Comparison of ENCODE assay signal across 18 cellular contexts in the genomic region with DNA sequence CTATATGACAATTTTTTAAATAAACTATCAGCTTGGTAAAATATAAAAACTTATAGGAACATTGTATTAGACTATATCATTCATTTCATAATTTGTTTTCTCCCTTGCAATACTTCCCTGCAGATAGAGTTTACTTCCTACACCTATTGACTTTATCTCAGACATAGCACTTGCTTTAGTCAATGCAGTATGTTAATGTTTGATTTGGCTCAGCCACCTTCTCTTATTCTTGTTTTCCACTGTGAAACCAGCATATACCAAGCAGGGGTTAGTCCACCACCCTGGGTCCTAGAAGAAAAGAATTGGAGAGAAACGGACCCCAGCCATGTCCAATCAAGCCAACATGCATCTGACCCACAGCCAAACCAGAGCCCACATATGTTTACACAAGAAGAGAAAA. TPM values are rescaled to one million over a fixed set of nuclear protein-coding genes. Genes with fewer than 3 reads are reported as not detected.
A peak's percentile ranks its signal among the peaks of the same experiment; 100 is the strongest.
DNase-seq lines count a peak whose midpoint lies in the region; ATAC-seq and TF ChIP-seq lines count a peak whose summit lies in the region.
"Had no signal": no experiment of that assay in that cellular context is flagged by ENCODE, and none has a peak within 500 bp of the region (broad histone marks: within the 10 kb centered on the region; RNA-seq: fewer than 3 reads in every experiment).

No MANE protein-coding gene starts in this region.

- H3K4me3 ChIP-seq in right lobe of liver (no peak overlapping the region), transverse colon (no peak overlapping the region)
- H3K4me3 ChIP-seq in CD8-positive, alpha-beta memory T cell (ENCODE audit: low read length) = no peak overlapping the region
- H3K4me3 ChIP-seq: BLaER1 had no signal

- WGBS in right lobe of liver (ENCODE audit: insufficient coverage, low coverage, low lambda C conversion rate, missing lambda C conversion rate) = 45% methylated on average over 1 of the region's 1 CpG
- 81 to 83% methylated on average over 1 of the region's 1 CpG for WGBS in transverse colon (ENCODE audit: low coverage in 1 of 2), 2 donors

- TF ChIP-seq POLR2A in right lobe of liver (IDR thresholded peaks at IDR 0.05) (no peak), transverse colon (IDR thresholded peaks at IDR 0.05) (no peak)

- no peaks in the 10 kb centered on the region for H3K27me3 ChIP-seq in right lobe of liver
- no peaks in the 10 kb centered on the region for H3K27me3 ChIP-seq in CD8-positive, alpha-beta memory T cell (ENCODE audit: insufficient read depth, low read length, poor library complexity, severe bottlenecking)
- no peaks in the 10 kb centered on the region for H3K27me3 ChIP-seq in transverse colon
- H3K27me3 ChIP-seq: BLaER1 had no signal

- peak overlapping the region; percentile 14 for H3K27ac Mint-ChIP-seq in stimulated activated naive B cell treated with anti-CD40 and anti-IgM and Interleukin-4, amounts not matched to agents 10 μg/mL and 1 μg/mL and 100 μg/mL, for 72 hours
- H3K27ac Mint-ChIP-seq in CD8-positive, alpha-beta memory T cell = no peak overlapping the region
- H3K27ac Mint-ChIP-seq: B cell; CD4-positive, CD25-positive, alpha-beta regulatory T cell; CD8-positive, alpha-beta T cell had no signal

- H3K27me3 Mint-ChIP-seq in stimulated activated naive B cell treated with anti-CD40 and anti-IgM and Interleukin-4, amounts not matched to agents 10 μg/mL and 1 μg/mL and 100 μg/mL, for 72 hours = no peaks in the 10 kb centered on the region
- H3K27me3 Mint-ChIP-seq in CD8-positive, alpha-beta memory T cell = no peaks in the 10 kb centered on the region
- H3K27me3 Mint-ChIP-seq: B cell; CD4-positive, CD25-positive, alpha-beta regulatory T cell had no signal

- H3K36me3 ChIP-seq in right lobe of liver (no peaks in the 10 kb centered on the region), transverse colon (no peaks in the 10 kb centered on the region)
- H3K36me3 ChIP-seq in CD8-positive, alpha-beta memory T cell (ENCODE audit: insufficient read depth, low read length) = no peaks in the 10 kb centered on the region
- H3K36me3 ChIP-seq: BLaER1 had no signal

- DNase-seq in DMS53 (lab: John Stamatoyannopoulos, UW) (peak; percentile 77), NCI-H69 (lab: John Stamatoyannopoulos, UW) (peak; percentile 8), right lobe of liver (no peak), dedifferentiated amniotic fluid mesenchymal stem cell (ENCODE audit: extremely low spot score) (no peak), transverse colon (no peak)
- DNase-seq in stimulated activated naive B cell treated with anti-CD40 and anti-IgM and Interleukin-4, amounts not matched to agents 10 μg/mL and 1 μg/mL and 100 μg/mL, for 72 hours = no peak
- no peak for DNase-seq in CD8-positive, alpha-beta memory T cell
- DNase-seq: CD4-positive, CD25-positive, alpha-beta regulatory T cell; CD8-positive, alpha-beta T cell; DMS 273 treated with DMSO at 0.1 percent for 48 hours; DND-41; GOT3; H7; HCEC 1CT had no signal

- H3K4me3 Mint-ChIP-seq in stimulated activated naive B cell treated with anti-CD40 and anti-IgM and Interleukin-4, amounts not matched to agents 10 μg/mL and 1 μg/mL and 100 μg/mL, for 72 hours = no peak overlapping the region
- no peak overlapping the region for H3K4me3 Mint-ChIP-seq in CD8-positive, alpha-beta memory T cell
- H3K4me3 Mint-ChIP-seq: B cell; CD4-positive, CD25-positive, alpha-beta regulatory T cell; CD8-positive, alpha-beta T cell had no signal

- TF ChIP-seq CTCF in right lobe of liver (IDR thresholded peaks at IDR 0.05) (no peak), transverse colon (IDR thresholded peaks at IDR 0.05) (no peak)

- H3K27ac ChIP-seq in right lobe of liver = no peak overlapping the region
- no peak overlapping the region for H3K27ac ChIP-seq in CD8-positive, alpha-beta memory T cell (ENCODE audit: low read depth, low read length)
- H3K27ac ChIP-seq in transverse colon = no peak overlapping the region
- H3K27ac ChIP-seq: 22Rv1, BLaER1, C4-2B had no signal

- ATAC-seq in right lobe of liver = peak in 3 of 4 donors; percentile 53 to 89 (median 73)
- no peak for ATAC-seq in stimulated activated naive B cell treated with anti-CD40 and anti-IgM and Interleukin-4, amounts not matched to agents 10 μg/mL and 1 μg/mL and 100 μg/mL, for 72 hours (replicated peaks)
- ATAC-seq: CD8-positive, alpha-beta T cell had no signal

- in situ Hi-C loops in transverse colon (cut with MboI; ENCODE audit: low pct_ligation_motif_present in 1 of 4, low pct_unique_long_range_greater_than_20kb in 1 of 4, low sequenced_read_pairs in 3 of 4) = no loop called here

- intact Hi-C loops in right lobe of liver (cut with DNase I) = no loop called here
- intact Hi-C loops in transverse colon (cut with DNase I; ENCODE audit: low total_unique reads) = no loop called here

- CTCF ChIA-PET in CD8-positive, alpha-beta memory T cell (lab: Charles Lee) = no interaction called here

- H3K4me1 ChIP-seq in right lobe of liver (no peaks in the 10 kb centered on the region), transverse colon (no peaks in the 10 kb centered on the region)
- no peaks in the 10 kb centered on the region for H3K4me1 ChIP-seq in CD8-positive, alpha-beta memory T cell (ENCODE audit: insufficient read depth, low read length)
- H3K4me1 ChIP-seq: BLaER1 had no signal

- no peaks in the 10 kb centered on the region for H3K4me1 Mint-ChIP-seq in stimulated activated naive B cell treated with anti-CD40 and anti-IgM and Interleukin-4, amounts not matched to agents 10 μg/mL and 1 μg/mL and 100 μg/mL, for 72 hours
- H3K4me1 Mint-ChIP-seq in CD8-positive, alpha-beta memory T cell = no peaks in the 10 kb centered on the region
- H3K4me1 Mint-ChIP-seq: B cell; CD4-positive, CD25-positive, alpha-beta regulatory T cell had no signal

- H3K9me3 Mint-ChIP-seq in stimulated activated naive B cell treated with anti-CD40 and anti-IgM and Interleukin-4, amounts not matched to agents 10 μg/mL and 1 μg/mL and 100 μg/mL, for 72 hours = peaks cover 0 to 2% of the 10 kb centered on the region in 2 donors
- peaks cover 0 to 2% (median 0%) of the 10 kb centered on the region in 5 donors for H3K9me3 Mint-ChIP-seq in CD8-positive, alpha-beta memory T cell
- H3K9me3 Mint-ChIP-seq: CD8-positive, alpha-beta T cell had no signal

- no peaks in the 10 kb centered on the region for H3K9me3 ChIP-seq in right lobe of liver
- no peaks in the 10 kb centered on the region for H3K9me3 ChIP-seq in CD8-positive, alpha-beta memory T cell (ENCODE audit: low read length)
- H3K9me3 ChIP-seq in transverse colon = no peaks in the 10 kb centered on the region
- H3K9me3 ChIP-seq: BLaER1 had no signal

- no peak for TF ChIP-seq EP300 in transverse colon (IDR thresholded peaks at IDR 0.05; ENCODE audit: low read depth)

- POLR2A ChIA-PET in CD8-positive, alpha-beta memory T cell (lab: Charles Lee) = no interaction called here

- no peaks in the 10 kb centered on the region for H3K36me3 Mint-ChIP-seq in stimulated activated naive B cell treated with anti-CD40 and anti-IgM and Interleukin-4, amounts not matched to agents 10 μg/mL and 1 μg/mL and 100 μg/mL, for 72 hours
- H3K36me3 Mint-ChIP-seq in CD8-positive, alpha-beta memory T cell = no peaks in the 10 kb centered on the region
- H3K36me3 Mint-ChIP-seq: CD4-positive, CD25-positive, alpha-beta regulatory T cell; CD8-positive, alpha-beta T cell had no signal

RNA-seq across cellular contexts. Expression of a gene that starts 10.4 kb away (rescaled TPM):
- total RNA-seq in right lobe of liver (10 to 100 TPM; 14.8 to 34.3 (median 31.1) TPM), transverse colon (1 to 10 TPM in 3 of 4 donors, under 1 TPM in 1; 1.00 to 9.8 (median 3.2) TPM)
- under 1 TPM; 0.13 to 0.18 TPM for total RNA-seq in CD8-positive, alpha-beta memory T cell
- not detected for polyA plus RNA-seq in CD8-positive, alpha-beta memory T cell
- total RNA-seq: CD4-positive, CD25-positive, alpha-beta regulatory T cell; CD8-positive, alpha-beta T cell had no signal
- polyA plus RNA-seq: CD4-positive, CD25-positive, alpha-beta regulatory T cell had no signal

Comparison
In these comparisons a context has a peak if more than half of its experiments do, and no peak if none do; other contexts are left out.
1. DNase-seq: peak in DMS53 (single experiment) and NCI-H69 (single experiment); none in right lobe of liver (0 of 3), stimulated activated naive B cell treated with anti-CD40 and anti-IgM and Interleukin-4, amounts not matched to agents 10 μg/mL and 1 μg/mL and 100 μg/mL, for 72 hours (single experiment), CD8-positive, alpha-beta memory T cell (0 of 5), dedifferentiated amniotic fluid mesenchymal stem cell (single experiment) and transverse colon (single experiment).
2. ATAC-seq: peak in right lobe of liver (3 of 4); none in stimulated activated naive B cell treated with anti-CD40 and anti-IgM and Interleukin-4, amounts not matched to agents 10 μg/mL and 1 μg/mL and 100 μg/mL, for 72 hours (0 of 2).